Comparison of ENCODE assay signal across 12 cellular contexts in the genomic region with DNA sequence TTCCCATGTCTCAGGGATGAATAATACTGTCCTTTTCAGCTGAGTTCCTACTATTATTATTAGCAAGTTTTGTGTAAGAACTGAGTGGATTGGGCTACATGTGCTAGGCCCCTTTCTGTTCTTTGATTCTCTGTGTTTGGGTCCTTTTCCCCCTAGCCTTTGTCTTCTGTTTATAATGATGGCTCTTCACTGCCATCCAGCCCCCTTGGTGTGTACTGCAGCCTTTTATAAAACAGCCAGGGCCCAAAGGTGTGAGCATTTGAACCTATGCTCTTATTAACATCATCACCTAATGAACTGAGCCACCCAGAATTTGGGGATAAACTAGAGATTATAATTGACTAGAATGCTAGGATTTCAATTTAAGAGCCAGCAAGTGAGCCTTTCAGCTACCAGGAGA. TPM values are rescaled to one million over a fixed set of nuclear protein-coding genes. Genes with fewer than 3 reads are reported as not detected.
A peak's percentile ranks its signal among the peaks of the same experiment; 100 is the strongest.
DNase-seq lines count a peak whose midpoint lies in the region; ATAC-seq, FAIRE-seq and TF ChIP-seq lines count a peak whose summit lies in the region.
"Had no signal": no experiment of that assay in that cellular context is flagged by ENCODE, and none has a peak within 500 bp of the region (broad histone marks: within the 10 kb centered on the region; RNA-seq: fewer than 3 reads in every experiment).

No MANE protein-coding gene starts in this region.

- H3K27me3 ChIP-seq in HAP-1 (ENCODE audit: low read depth): peaks cover 4% of the 10 kb centered on the region; the same call in 1 of the 2 replicates
- no peaks in the 10 kb centered on the region for H3K27me3 ChIP-seq in kidney epithelial cell (ENCODE audit: control insufficient read depth, insufficient read depth, low read length)
- no peaks in the 10 kb centered on the region for H3K27me3 ChIP-seq in aorta (ENCODE audit: control insufficient read depth in 1 of 2, insufficient read depth in 2 of 2, low read length in 1 of 2)
- H3K27me3 ChIP-seq: right lobe of liver had no signal

- DNase-seq in HAP-1 (ENCODE audit: low spot score in 2 of 2) (peak; percentile 18 to 47), SK-MEL-5 (ENCODE audit: low read depth, low spot score) (peak; percentile 39), kidney epithelial cell (ENCODE audit: low read depth) (no peak), coronary artery (ENCODE audit: low spot score) (no peak), DMS153 (lab: John Stamatoyannopoulos, UW) (no peak), aorta (no peak)
- DNase-seq: activated CD8-positive, alpha-beta memory T cell treated with anti-CD3 and anti-CD28 coated beads, Interleukin-2, amount 50 U/mL, for 4 hours; dermis blood vessel endothelial cell; right lobe of liver had no signal

- in situ Hi-C loops in HAP-1 (cut with MboI; ENCODE audit: low sequenced_read_pairs): loop anchor here (10.0 kb wide), 1 partner anchor 358 kb away; no protein-coding TSS in a partner anchor
- in situ Hi-C loops in SK-MEL-5 (cut with HindIII; ENCODE audit: low pct_unique_long_range_greater_than_20kb, low sequenced_read_pairs): no loop called here

- TF ChIP-seq CTCF in kidney epithelial cell (IDR thresholded peaks at IDR 0.05; ENCODE audit: insufficient read depth, low read length, poor library complexity, severe bottlenecking) (peak; percentile 40), coronary artery (IDR thresholded peaks at IDR 0.05) (no peak)

- no peaks in the 10 kb centered on the region for H3K4me1 ChIP-seq in HAP-1
- H3K4me1 ChIP-seq in aorta (ENCODE audit: control insufficient read depth in 1 of 2, insufficient read depth in 2 of 2, low read length in 2 of 2): no peaks in the 10 kb centered on the region

- intact Hi-C loops in aorta (cut with DNase I): loop anchor here in 1 of 2 donors (10.0 kb wide), 2 partner anchors 218 to 1848 kb away; a partner anchor contains a TSS

- H3K9me3 ChIP-seq in HAP-1 (no peaks in the 10 kb centered on the region), aorta (ENCODE audit: control insufficient read depth, low read length) (no peaks in the 10 kb centered on the region)
- H3K9me3 ChIP-seq: right lobe of liver had no signal

- H3K4me3 ChIP-seq in HAP-1 (no peak overlapping the region), kidney epithelial cell (ENCODE audit: low read depth, low read length) (no peak overlapping the region), coronary artery (no peak overlapping the region), aorta (ENCODE audit: low read length in 2 of 2) (no peak overlapping the region)
- H3K4me3 ChIP-seq: right lobe of liver had no signal

- FAIRE-seq in G401.6 (lab: Jason Lieb, UNC): peak; percentile 15

- H3K36me3 ChIP-seq in HAP-1 (replicated peaks) (no peaks in the 10 kb centered on the region), kidney epithelial cell (ENCODE audit: control insufficient read depth, insufficient read depth, low read length) (no peaks in the 10 kb centered on the region), aorta (ENCODE audit: control insufficient read depth in 1 of 2, insufficient read depth in 2 of 2, low read length in 1 of 2) (no peaks in the 10 kb centered on the region)

- H3K27ac ChIP-seq in coronary artery: no peak overlapping the region
- no peak overlapping the region for H3K27ac ChIP-seq in aorta (ENCODE audit: low read depth in 1 of 2, low read length in 2 of 2)
- H3K27ac ChIP-seq: right lobe of liver had no signal

- no peak for ATAC-seq in aorta (ENCODE audit: low FRiP score)
- ATAC-seq: Right ventricle myocardium inferior; stimulated activated effector memory CD8-positive, alpha-beta T cell treated with anti-CD3 and anti-CD28 coated beads, Interleukin-12 subunit alpha, Interleukin-12 subunit beta, amount 100 ng/mL, for 72 hours had no signal

RNA-seq across cellular contexts. Expression of a gene that starts 52.6 kb away (rescaled TPM):
- not detected in 2 replicates for total RNA-seq in SK-MEL-5 (2014; rRNA removed; shearing (Covaris generic))
- polyA plus RNA-seq in SK-MEL-5 (2015; cell fraction: cytosol; rRNA removed): not detected in 2 replicates
- polyA plus RNA-seq in SK-MEL-5 (2015; cell fraction: nucleus; rRNA removed): not detected in 2 replicates
- total RNA-seq in kidney epithelial cell: not detected in 2 replicates
- total RNA-seq in aorta: under 1 TPM in 1 of 2 donors, not detected in 1; 0.87 TPM
- polyA plus RNA-seq in aorta: under 1 TPM in 1 of 2 donors, not detected in 1; 0.84 TPM
- total RNA-seq: dermis blood vessel endothelial cell, right lobe of liver, Right ventricle myocardium inferior had no signal

Comparison
In these comparisons a context has a peak if more than half of its experiments do, and no peak if none do; other contexts are left out.
1. DNase-seq: peak in HAP-1 (2 of 2) and SK-MEL-5 (single experiment); none in kidney epithelial cell (single experiment), coronary artery (single experiment), DMS153 (single experiment) and aorta (0 of 2).